ENCODE assay signal across 7 cellular contexts in the genomic region with DNA sequence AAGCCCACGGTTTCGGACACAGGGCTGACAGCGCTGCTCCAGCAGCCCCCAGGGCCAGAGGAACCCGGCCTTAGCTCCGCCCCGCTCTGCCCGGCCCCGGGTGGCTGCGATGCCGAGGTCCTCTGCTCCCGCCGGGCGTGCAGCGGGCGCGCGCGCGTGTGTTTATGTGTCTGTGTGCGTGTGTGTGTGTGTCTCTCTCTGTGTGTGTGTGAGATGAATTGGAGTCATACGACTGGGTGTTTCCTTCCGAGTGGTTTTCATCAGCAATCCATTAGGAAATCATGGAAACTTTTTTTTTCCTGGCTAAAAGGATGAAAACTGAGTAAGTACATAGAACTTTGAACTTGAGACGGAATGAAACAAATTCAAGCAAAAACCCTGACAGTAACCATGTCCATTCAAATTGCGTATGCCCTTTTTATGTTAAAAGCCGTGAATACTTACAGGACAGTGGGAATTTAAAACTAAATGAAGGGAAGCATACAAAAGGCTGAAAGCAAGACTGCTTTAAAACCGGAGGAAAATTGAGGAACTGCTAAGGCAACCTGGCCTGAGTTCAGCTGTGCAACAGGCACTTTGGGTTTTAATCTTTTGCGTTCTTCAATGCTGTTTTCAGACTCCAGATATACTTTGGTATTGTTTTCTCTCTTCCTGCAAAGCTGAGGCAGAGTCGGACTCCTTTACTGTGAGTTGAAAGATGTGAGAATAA. TPM values are rescaled to one million over a fixed set of nuclear protein-coding genes. Genes with fewer than 3 reads are reported as not detected.
DNase-seq lines count a peak whose midpoint lies in the region; ATAC-seq and TF ChIP-seq lines count a peak whose summit lies in the region.

Gene CPED1 (plus strand): TSS at position 121 of the 709 bp plus-strand sequence. CDS start 911 bp downstream, outside the sequence.

- no peaks in the 10 kb centered on the region for H3K27me3 ChIP-seq in esophagus (ENCODE audit: control insufficient read depth in 1 of 2, insufficient read depth in 2 of 2, low read length in 2 of 2)

- ATAC-seq in stimulated activated naive CD8-positive, alpha-beta T cell treated with anti-CD3 and anti-CD28 coated beads, Interleukin-15, amount 100 ng/mL, for 72 hours: peak; percentile 74

- peaks cover 55% of the 10 kb centered on the region for H3K27me3 Mint-ChIP-seq in stimulated activated naive CD8-positive, alpha-beta T cell treated with anti-CD3 and anti-CD28 coated beads, Interleukin-15, amount 100 ng/mL, for 72 hours

- H3K4me3 Mint-ChIP-seq in stimulated activated naive CD8-positive, alpha-beta T cell treated with anti-CD3 and anti-CD28 coated beads, Interleukin-15, amount 100 ng/mL, for 72 hours: peak within 1 kb of the TSS; percentile 79 to 83

- H3K4me1 Mint-ChIP-seq in stimulated activated naive CD8-positive, alpha-beta T cell treated with anti-CD3 and anti-CD28 coated beads, Interleukin-15, amount 100 ng/mL, for 72 hours: peaks cover 22% of the 10 kb centered on the region

- TF ChIP-seq CTCF in GM13976 (IDR thresholded peaks at IDR 0.05; ENCODE audit: borderline replicate concordance, control extremely low read depth, extremely low read depth, insufficient read depth, missing control alignments) (no peak), HFF-Myc (IDR thresholded peaks at IDR 0.05; ENCODE audit: low read depth, low read length, missing control alignments) (no peak)

- peak within 1 kb of the TSS; percentile 72 to 74 for H3K27ac ChIP-seq in esophagus (ENCODE audit: low read depth in 2 of 2, low read length in 1 of 2)

- no peaks in the 10 kb centered on the region for H3K9me3 ChIP-seq in esophagus (ENCODE audit: control insufficient read depth in 2 of 2, insufficient read depth in 1 of 2, low read depth in 1 of 2, low read length in 1 of 2)

- H3K36me3 ChIP-seq in esophagus (ENCODE audit: control insufficient read depth in 2 of 2, insufficient read depth in 2 of 2, low read length in 1 of 2): no peaks in the 10 kb centered on the region

- H3K4me1 ChIP-seq in esophagus (ENCODE audit: control insufficient read depth in 2 of 2, insufficient read depth in 2 of 2, low read length in 1 of 2): no peaks in the 10 kb centered on the region

- H3K4me3 ChIP-seq in HFF-Myc (replicated peaks; ENCODE audit: low read depth, low read length) (peak within 1 kb of the TSS; percentile 66), esophagus (ENCODE audit: low read depth in 1 of 2, low read length in 2 of 2) (peak within 1 kb of the TSS; percentile 47 to 48)

- in situ Hi-C loops in GM13976 (cut with MboI; ENCODE audit: low sequenced_read_pairs, unreplicated experiment): loop anchor here (25.0 kb wide), 2 partner anchors 99 to 349 kb away; partner anchors contain the start of gene WNT16

- peak; percentile 38 for DNase-seq in GM13976 (ENCODE audit: low spot score)
- no peak for DNase-seq in HFF-Myc (ENCODE audit: extremely low read depth, low read depth)
- DNase-seq in NCI-H1105 treated with DMSO at 0.1 percent for 48 hours (lab: John Stamatoyannopoulos, UW): peak; percentile 41
- peak; percentile 23 for DNase-seq in activated CD8-positive, alpha-beta memory T cell treated with anti-CD3 and anti-CD28 coated beads, Interleukin-2, amount 50 U/mL, for 4 hours
- peak; percentile 40 for DNase-seq in midbrain (lab: John Stamatoyannopoulos, UW)
- peak; percentile 17 to 33 for DNase-seq in stimulated activated naive CD8-positive, alpha-beta T cell treated with anti-CD3 and anti-CD28 coated beads, Interleukin-15, amount 100 ng/mL, for 72 hours

- 2 to 3% methylated on average over 28 of the region's 28 CpGs for WGBS in esophagus, 2 donors

- H3K27ac Mint-ChIP-seq in stimulated activated naive CD8-positive, alpha-beta T cell treated with anti-CD3 and anti-CD28 coated beads, Interleukin-15, amount 100 ng/mL, for 72 hours: no peak within 1 kb of the TSS

- no peaks in the 10 kb centered on the region for H3K9me3 Mint-ChIP-seq in stimulated activated naive CD8-positive, alpha-beta T cell treated with anti-CD3 and anti-CD28 coated beads, Interleukin-15, amount 100 ng/mL, for 72 hours

RNA-seq across cellular contexts. Expression of gene CPED1, which starts in this region (rescaled TPM):
- polyA plus RNA-seq in esophagus: 1 to 10 TPM in 1 of 2 donors, under 1 TPM in 1; 0.29 to 1.3 TPM
